In genomic region chr20:11329271-11329670, GRCh38 we compare ENCODE assay signal across 17 cellular contexts.
"Had no signal": no experiment of that assay in that cellular context is flagged by ENCODE, and none has a peak within 500 bp of the region (broad histone marks: within the 10 kb centered on the region; RNA-seq: fewer than 3 reads in every experiment).

No MANE protein-coding gene starts in this region.

- H2AFZ ChIP-seq: hepatocyte had no signal

- H3K27me3 ChIP-seq: colonic mucosa, gastroesophageal sphincter, hepatocyte, right lobe of liver, suprapubic skin had no signal

- H3K4me1 Mint-ChIP-seq: activated B cell treated with CpG ODN at 0.5 μM for 24 hours; activated CD4-positive, alpha-beta T cell treated with anti-CD3 and anti-CD28 coated beads, Interleukin-2, amount 10 ng/mL, durations not matched to agents 24 days and 14 days; activated naive CD4-positive, alpha-beta T cell treated with anti-CD3 and anti-CD28 coated beads, Interleukin-2, amount 10 ng/mL, durations not matched to agents 7 days and 5 days; natural killer cell; T-helper 17 cell had no signal

- H3K27me3 Mint-ChIP-seq: activated B cell treated with CpG ODN at 0.5 μM for 24 hours; activated CD4-positive, alpha-beta T cell treated with anti-CD3 and anti-CD28 coated beads, Interleukin-2, amount 10 ng/mL, durations not matched to agents 24 days and 14 days; activated naive CD4-positive, alpha-beta T cell treated with anti-CD3 and anti-CD28 coated beads, Interleukin-2, amount 10 ng/mL, durations not matched to agents 7 days and 5 days; T-helper 17 cell had no signal

- H3K4me3 Mint-ChIP-seq: activated B cell treated with CpG ODN at 0.5 μM for 24 hours; activated CD4-positive, alpha-beta T cell treated with anti-CD3 and anti-CD28 coated beads, Interleukin-2, amount 10 ng/mL, durations not matched to agents 24 days and 14 days; activated naive CD4-positive, alpha-beta T cell treated with anti-CD3 and anti-CD28 coated beads, Interleukin-2, amount 10 ng/mL, durations not matched to agents 7 days and 5 days; natural killer cell; T-helper 17 cell; type B pancreatic cell had no signal

- H3K36me3 ChIP-seq: colonic mucosa, gastroesophageal sphincter, right lobe of liver, suprapubic skin had no signal

- ATAC-seq: gastroesophageal sphincter, left cardiac atrium, natural killer cell, right lobe of liver, T-helper 17 cell had no signal

- DNase-seq: activated B cell treated with CpG ODN at 0.5 μM for 24 hours; activated CD4-positive, alpha-beta T cell treated with anti-CD3 and anti-CD28 coated beads, Interleukin-2, amount 10 ng/mL, durations not matched to agents 24 days and 14 days; activated CD8-positive, alpha-beta memory T cell treated with anti-CD3 and anti-CD28 coated beads for 24 hours; activated naive CD4-positive, alpha-beta T cell treated with anti-CD3 and anti-CD28 coated beads, Interleukin-2, amount 10 ng/mL, durations not matched to agents 7 days and 5 days; colonic mucosa; effector CD4-positive, alpha-beta T cell; left cardiac atrium; natural killer cell; right lobe of liver; stimulated activated CD4-positive, alpha-beta T cell treated with anti-CD3 and anti-CD28 coated beads, Interleukin-12 subunit alpha, Interleukin-12 subunit beta, amount 100 ng/mL, for 4 hours; stimulated activated naive CD4-positive, alpha-beta T cell; T-helper 17 cell had no signal

- H3K27ac ChIP-seq: colonic mucosa, gastroesophageal sphincter, hepatocyte, right lobe of liver, suprapubic skin had no signal

- H3K4me2 ChIP-seq: hepatocyte had no signal

- H3K79me2 ChIP-seq: hepatocyte had no signal

- H3K36me3 Mint-ChIP-seq: activated naive CD4-positive, alpha-beta T cell treated with anti-CD3 and anti-CD28 coated beads, Interleukin-2, amount 10 ng/mL, durations not matched to agents 7 days and 5 days; natural killer cell; type B pancreatic cell had no signal

- H3K4me1 ChIP-seq: colonic mucosa, gastroesophageal sphincter, right lobe of liver had no signal

- H3K4me3 ChIP-seq: colonic mucosa, gastroesophageal sphincter, hepatocyte, mucosa of descending colon, right lobe of liver, suprapubic skin had no signal

- H3K9me3 ChIP-seq: colonic mucosa, gastroesophageal sphincter, mucosa of descending colon, right lobe of liver, suprapubic skin had no signal

- H3K27ac Mint-ChIP-seq: activated B cell treated with CpG ODN at 0.5 μM for 24 hours; activated CD4-positive, alpha-beta T cell treated with anti-CD3 and anti-CD28 coated beads, Interleukin-2, amount 10 ng/mL, durations not matched to agents 24 days and 14 days; activated naive CD4-positive, alpha-beta T cell treated with anti-CD3 and anti-CD28 coated beads, Interleukin-2, amount 10 ng/mL, durations not matched to agents 7 days and 5 days; natural killer cell; T-helper 17 cell; type B pancreatic cell had no signal
